8 cellular contexts compared by ENCODE assay signal in the genomic region with DNA sequence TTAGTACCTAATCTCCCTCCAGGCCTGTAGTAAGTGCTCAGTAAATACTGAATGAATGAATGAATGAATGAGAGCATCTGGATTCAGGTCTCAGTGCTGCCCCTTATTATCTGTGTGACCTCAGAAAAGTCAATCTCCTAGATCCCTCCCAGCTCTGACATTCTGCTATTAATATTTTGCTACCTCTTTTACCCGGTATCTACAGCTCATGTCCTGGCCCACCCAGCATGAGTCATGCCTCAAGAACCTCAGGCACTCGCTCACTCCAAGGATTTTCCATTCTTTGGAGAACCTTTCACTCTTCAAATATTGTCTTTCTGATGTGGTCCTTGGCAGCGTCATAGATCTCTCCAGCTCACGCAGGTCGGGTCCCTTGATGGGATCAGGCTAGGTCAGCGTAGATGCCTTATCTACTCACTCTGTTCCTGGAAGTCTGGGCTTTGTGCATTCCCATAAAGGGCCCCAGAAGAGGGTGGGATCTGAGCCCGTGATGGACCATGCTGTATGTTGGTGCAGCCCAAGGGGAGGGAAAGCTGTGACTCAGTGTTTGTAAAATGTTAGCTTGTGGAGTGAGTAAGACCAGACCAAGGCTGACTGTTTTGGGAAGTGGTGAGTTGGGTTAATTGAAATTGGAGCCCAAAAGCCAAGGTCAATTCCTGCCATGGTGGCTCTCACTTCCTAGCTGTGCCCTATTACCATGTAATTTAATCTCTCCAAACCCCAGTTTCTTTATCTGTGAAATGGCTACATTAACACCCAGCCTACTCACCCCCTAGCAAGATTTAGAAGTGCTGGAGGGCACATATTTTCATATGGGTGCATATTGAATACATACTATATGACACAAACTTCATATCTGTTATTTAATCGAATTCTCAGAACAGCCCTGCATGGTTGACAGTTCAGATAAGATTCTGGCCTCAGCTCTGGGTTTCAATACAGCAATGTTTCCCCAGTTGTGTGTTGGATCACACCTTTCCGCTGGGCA.
A peak's percentile ranks its signal among the peaks of the same experiment; 100 is the strongest.
DNase-seq lines count a peak whose midpoint lies in the region; ATAC-seq, FAIRE-seq and TF ChIP-seq lines count a peak whose summit lies in the region.

No MANE protein-coding gene starts in this region.

- POLR2A ChIA-PET in RWPE1 (lab: Yijun Ruan, JAX; ENCODE audit: low non-redundant PET): no interaction called here

- H3K9me3 Mint-ChIP-seq in Calu3 (ENCODE audit: low read depth, unreplicated experiment): peaks cover 7% of the 10 kb centered on the region

- H3K36me3 Mint-ChIP-seq in Calu3 (ENCODE audit: insufficient read depth, unreplicated experiment): peaks cover 5% of the 10 kb centered on the region

- no peak overlapping the region for H3K4me3 Mint-ChIP-seq in Calu3 (ENCODE audit: low read depth, unreplicated experiment)

- H3K9me3 ChIP-seq in pancreas (no peaks in the 10 kb centered on the region), small intestine (ENCODE audit: control insufficient read depth, low read depth) (no peaks in the 10 kb centered on the region)

- no TSS peak for BruUV-seq in Calu3 (replicated peaks; lab: Mats Ljungman, UMichigan)

- H3K4me1 ChIP-seq in pancreas (peaks cover 0 to 6% (median 0%) of the 10 kb centered on the region in 3 donors), small intestine (ENCODE audit: control insufficient read depth in 2 of 2, insufficient read depth in 1 of 2, low read depth in 1 of 2, low read length in 1 of 2) (peaks cover 0 to 3% of the 10 kb centered on the region in 2 donors)

- H3K27ac ChIP-seq in RWPE1: peak overlapping the region; percentile 89
- no peak overlapping the region for H3K27ac ChIP-seq in pancreas
- H3K27ac ChIP-seq in small intestine (ENCODE audit: low read depth in 1 of 2, low read length in 1 of 2): peak overlapping the region in 1 of 2 donors; percentile 63

- peak; percentile 90 for DNase-seq in Calu3
- DNase-seq in RWPE1 (ENCODE audit: low spot score): peak; percentile 96
- peak; percentile 100 for DNase-seq in fibroblast of the aortic adventitia (ENCODE audit: low read depth)
- peak in 3 of 6 donors; percentile 3 to 50 (median 47) for DNase-seq in pancreas
- no peak for DNase-seq in NCI-H526 (lab: John Stamatoyannopoulos, UW)
- no peak for DNase-seq in small intestine

- H3K36me3 ChIP-seq in pancreas (no peaks in the 10 kb centered on the region), small intestine (ENCODE audit: control insufficient read depth in 2 of 2, insufficient read depth in 2 of 2, low read length in 2 of 2) (no peaks in the 10 kb centered on the region)

- peaks cover 52% of the 10 kb centered on the region for H3K4me1 Mint-ChIP-seq in Calu3 (ENCODE audit: low read depth, unreplicated experiment)

- H3K27me3 Mint-ChIP-seq in Calu3 (ENCODE audit: unreplicated experiment): no peaks in the 10 kb centered on the region

- TF ChIP-seq CTCF in Calu3 (IDR thresholded peaks at IDR 0.05; ENCODE audit: unreplicated experiment): no peak
- no peak for TF ChIP-seq CTCF in RWPE1 (conservative IDR thresholded peaks at IDR 0.05; ENCODE audit: low read depth)
- TF ChIP-seq CTCF in fibroblast of the aortic adventitia (IDR thresholded peaks at IDR 0.05; ENCODE audit: insufficient read depth, low read length): no peak
- no peak for TF ChIP-seq CTCF in pancreas (IDR thresholded peaks at IDR 0.05)

- H3K27me3 ChIP-seq in pancreas (no peaks in the 10 kb centered on the region), small intestine (ENCODE audit: control insufficient read depth in 2 of 2, insufficient read depth in 2 of 2, low read length in 2 of 2) (no peaks in the 10 kb centered on the region)

- CTCF ChIA-PET in Calu3 (lab: Charles Lee): interaction anchor here (0.9 to 1.2 kb wide), 3 partner anchors 19 to 53 kb away, joined by 3 to 5 read pairs (median 3); no protein-coding TSS in a partner anchor
- CTCF ChIA-PET in RWPE1 (lab: Yijun Ruan, JAX): interaction anchor here (0.6 kb wide), 1 partner anchor 1147 kb away, joined by 3 read pairs; no protein-coding TSS in a partner anchor

- H3K27ac Mint-ChIP-seq in Calu3 (ENCODE audit: unreplicated experiment): peak overlapping the region; percentile 79

- intact Hi-C loops in Calu3 (cut with micrococcal nuclease; ENCODE audit: unreplicated experiment) (loop anchor here (5.0 kb wide), 2 partner anchors 52 to 1158 kb away; no protein-coding TSS in a partner anchor), pancreas (cut with DNase I) (no loop called here)

- ATAC-seq in pancreas: peak; percentile 43 to 93 (median 82)
- no peak for ATAC-seq in HG03571 (IDR thresholded peaks at IDR 0.05; ENCODE audit: unreplicated experiment)
- ATAC-seq in HG02763 (IDR thresholded peaks at IDR 0.05; ENCODE audit: unreplicated experiment): no peak

- H3K4me3 ChIP-seq in fibroblast of the aortic adventitia (ENCODE audit: low read depth, low read length) (no peak overlapping the region), pancreas (no peak overlapping the region), small intestine (ENCODE audit: low read depth in 1 of 2, low read length in 2 of 2) (no peak overlapping the region)

- 31 to 43% methylated on average over 9 of the region's 9 CpGs for WGBS in pancreas, 2 donors
- 31 to 54% (median 42%) methylated on average over 9 of the region's 9 CpGs for WGBS in small intestine, 3 donors

- FAIRE-seq in pancreas (lab: Jason Lieb, UNC) (no peak), small intestine (lab: Jason Lieb, UNC) (no peak)

Comparison
In these comparisons a context has a peak if more than half of its experiments do, and no peak if none do; other contexts are left out.
1. DNase-seq: peak in Calu3 (single experiment), RWPE1 (single experiment) and fibroblast of the aortic adventitia (single experiment); none in NCI-H526 (0 of 2) and small intestine (single experiment).
2. ATAC-seq: peak in pancreas (4 of 4); none in HG03571 (single experiment) and HG02763 (single experiment).